8 cellular contexts compared by ENCODE assay signal in the genomic region with DNA sequence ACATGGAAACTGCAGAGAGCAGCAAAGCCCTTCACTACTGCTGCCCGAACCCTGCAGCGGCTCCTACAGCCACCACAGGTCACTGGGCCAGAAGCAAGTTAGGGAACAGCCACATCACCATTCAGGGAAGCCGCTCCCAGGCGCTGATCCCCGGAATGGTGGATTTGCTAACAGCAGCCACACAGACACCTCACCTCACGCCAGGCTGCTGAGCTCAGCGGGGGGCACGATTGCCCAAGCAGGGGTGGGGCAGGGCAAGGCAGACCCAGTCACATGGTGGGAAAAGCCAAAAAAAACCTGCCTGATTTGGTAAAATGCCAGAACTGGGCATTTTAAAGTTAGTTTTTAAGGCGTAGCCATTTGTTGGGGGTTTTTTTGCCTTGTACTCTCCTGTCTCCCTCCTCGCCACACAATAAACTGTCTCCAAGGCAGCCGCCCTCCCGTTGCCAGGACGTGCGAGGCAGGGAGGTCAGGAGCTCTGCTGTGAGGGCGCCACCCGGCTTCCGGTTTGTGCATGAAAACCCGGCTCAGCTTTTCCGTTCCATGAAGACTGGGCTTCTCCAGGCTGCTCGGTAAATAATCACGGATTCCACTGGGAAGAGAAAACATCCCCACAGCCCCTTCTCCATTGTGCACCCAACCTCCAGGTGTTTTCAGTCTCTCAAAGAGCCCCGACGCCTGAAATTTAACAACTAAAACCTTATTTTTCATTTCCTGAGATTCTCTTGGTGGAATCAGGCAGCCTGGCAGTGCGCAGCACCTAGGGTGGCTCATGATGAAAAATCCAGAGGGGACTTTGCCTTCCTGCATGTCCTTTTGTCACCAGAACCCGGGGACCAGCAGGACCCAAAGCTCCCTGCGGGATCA.
DNase-seq lines count a peak whose midpoint lies in the region; ATAC-seq, FAIRE-seq and TF ChIP-seq lines count a peak whose summit lies in the region.
"Not testable (repeated sequence)": the region's sequence is repeated elsewhere in the genome, so short reads cannot be mapped to it uniquely, and the experiment has no call there.

No MANE protein-coding gene starts in this region.

- peak overlapping the region; percentile 0; the same call in 1 of the 2 replicates for H3K18ac ChIP-seq in H1 (ENCODE audit: extremely low read depth, low read length)
- H3K18ac ChIP-seq in mesenchymal stem cell (ENCODE audit: low read depth in 1 of 2, low read length in 2 of 2) = not testable (repeated sequence)

- not testable (repeated sequence) for H4K20me1 ChIP-seq in H1 (replicated peaks in 1 of 2; ENCODE audit: control insufficient read depth in 1 of 2, insufficient read depth in 2 of 2, low read length in 2 of 2)

- not testable (repeated sequence) for H3K14ac ChIP-seq in H1 (ENCODE audit: insufficient read length); mesenchymal stem cell (ENCODE audit: low read length in 2 of 2)

- peak; percentile 19 for FAIRE-seq in H1 (lab: Jason Lieb, UNC)

- not testable (repeated sequence) for H3K27ac ChIP-seq in WERI-Rb-1; H1 (ENCODE audit: low read depth, low read length)
- H3K27ac ChIP-seq in right cardiac atrium (ENCODE audit: low read length) = peak overlapping the region; percentile 61
- peak overlapping the region; percentile 55 for H3K27ac ChIP-seq in mesenchymal stem cell (ENCODE audit: low read length, poor library complexity, severe bottlenecking)

- peak overlapping the region; percentile 92 for H4K91ac ChIP-seq in H1 (replicated peaks; ENCODE audit: insufficient read length, low read length)
- not testable (repeated sequence) for H4K91ac ChIP-seq in mesenchymal stem cell (ENCODE audit: low read length)

- ATAC-seq in right cardiac atrium = peak; percentile 91 to 97
- peak; percentile 38 for ATAC-seq in sciatic nerve

- H3K79me2 ChIP-seq in H1 (ENCODE audit: control insufficient read depth in 1 of 2, insufficient read depth in 2 of 2, low read length in 2 of 2) = not testable (repeated sequence)

- not testable (repeated sequence) for H3K79me1 ChIP-seq in H1 (ENCODE audit: low read depth, low read length); mesenchymal stem cell (replicated peaks; ENCODE audit: low read length, poor library complexity, severe bottlenecking)

- not testable (repeated sequence) for H3K23ac ChIP-seq in H1 (ENCODE audit: insufficient read length); mesenchymal stem cell (ENCODE audit: low read length in 2 of 2)

- H3K56ac ChIP-seq in H1 (replicated peaks; ENCODE audit: insufficient read length, low read depth, low read length) = not testable (repeated sequence)

- 0 out of 2 replicates have a peak overlapping the region, but pooled peaks have one; percentile 50 for H2BK12ac ChIP-seq in H1 (ENCODE audit: low read depth, low read length)
- H2BK12ac ChIP-seq in mesenchymal stem cell (ENCODE audit: low read length in 2 of 2) = not testable (repeated sequence)

- not testable (repeated sequence) for H2BK5ac ChIP-seq in H1 (ENCODE audit: low read depth, low read length)
- peak overlapping the region; percentile 24 for H2BK5ac ChIP-seq in mesenchymal stem cell (ENCODE audit: low read depth, low read length, poor library complexity, severe bottlenecking)

- POLR2A ChIA-PET in HEK293T (lab: Yijun Ruan, JAX); H1 (lab: Charles Lee; ENCODE audit: partially characterized antibody): not testable (repeated sequence)

- not testable (repeated sequence) for H2BK120ac ChIP-seq in H1 (replicated peaks; ENCODE audit: low read depth, low read length); mesenchymal stem cell (ENCODE audit: low read depth, low read length)

- not testable (repeated sequence) for H2AK5ac ChIP-seq in H1 (ENCODE audit: low read depth, low read length)
- peak overlapping the region; percentile 76 for H2AK5ac ChIP-seq in mesenchymal stem cell (ENCODE audit: low read length, severe bottlenecking)

- intact Hi-C loops in right cardiac atrium (cut with DNase I); sciatic nerve (cut with DNase I): not testable (repeated sequence)

- not testable (repeated sequence) for TF ChIP-seq POLR2A in H1 (IDR thresholded peaks at IDR 0.05; ENCODE audit: control extremely low read depth in 1 of 2, low read depth in 2 of 2, low read length in 2 of 2)

- not testable (repeated sequence) for H3K9me3 ChIP-seq in BE2C; WERI-Rb-1 (ENCODE audit: severe bottlenecking); H1 (ENCODE audit: insufficient read depth in 2 of 2, low read depth in 1 of 2, low read length in 1 of 2); right cardiac atrium (ENCODE audit: control insufficient read depth, low read length); mesenchymal stem cell (ENCODE audit: control insufficient read depth, low read length)

- H3K9ac ChIP-seq in H1 (replicated peaks in 1 of 4; ENCODE audit: extremely low read depth in 1 of 4, low read depth in 3 of 4, low read length in 3 of 4); mesenchymal stem cell (ENCODE audit: low read length): not testable (repeated sequence)

- H2BK15ac ChIP-seq in H1 (ENCODE audit: low read length); mesenchymal stem cell (ENCODE audit: low read depth, poor library complexity, severe bottlenecking): not testable (repeated sequence)

- H3K4me2 ChIP-seq in H1 (ENCODE audit: insufficient read depth in 1 of 2, low read depth in 2 of 2, low read length in 2 of 2) = peak overlapping the region in 1 of 2 experiments; percentile 17; a peak in 2 of 4 replicates
- peak overlapping the region; percentile 48 for H3K4me2 ChIP-seq in mesenchymal stem cell (ENCODE audit: low read length, poor library complexity, severe bottlenecking)

- CTCF ChIA-PET in HEK293T (lab: Yijun Ruan, JAX) = not testable (repeated sequence)
- CTCF ChIA-PET in H1 (lab: Charles Lee; ENCODE audit: partially characterized antibody) = interaction anchor here (0.6 to 3.5 kb wide), 9 partner anchors 9 to 427 kb away, joined by 3 to 14 read pairs (median 5); no protein-coding TSS in a partner anchor

- not testable (repeated sequence) for H4K8ac ChIP-seq in H1 (ENCODE audit: extremely low read depth, insufficient read depth, low read length); mesenchymal stem cell (ENCODE audit: low read length)

- not testable (repeated sequence) for H2AFZ ChIP-seq in H1 (ENCODE audit: low read length); mesenchymal stem cell (ENCODE audit: low read depth, low read length)

- not testable (repeated sequence) for H3K27me3 ChIP-seq in BE2C; WERI-Rb-1 (ENCODE audit: insufficient read depth, low read depth, severe bottlenecking); H1 (replicated peaks in 1 of 4; ENCODE audit: control insufficient read depth in 3 of 4, extremely low read depth in 1 of 4, insufficient read depth in 3 of 4, low read length in 3 of 4); right cardiac atrium (ENCODE audit: control insufficient read depth, insufficient read depth)
- H3K27me3 ChIP-seq in mesenchymal stem cell (ENCODE audit: control insufficient read depth in 1 of 2, insufficient read depth in 1 of 2, low read length in 2 of 2) = peaks cover 6 to 74% of the 10 kb centered on the region in 2 experiments

- H4K5ac ChIP-seq in H1 (ENCODE audit: insufficient read length, low read depth, low read length) = not testable (repeated sequence)

- 59% methylated on average over 25 of the region's 26 CpGs; no CpG with 5 or more reads in 1 of the 2 experiments for WGBS in H1 (ENCODE audit: extremely low coverage in 1 of 2, insufficient coverage in 1 of 2, insufficient read length in 1 of 2, insufficient replicate concordance in 2 of 2, low coverage in 1 of 2, low lambda C conversion rate in 2 of 2, missing lambda C conversion rate in 1 of 2), 2 experiments
- WGBS in right cardiac atrium = 45% methylated on average over 26 of the region's 26 CpGs
- 53% methylated on average over 22 of the region's 26 CpGs for WGBS in mesenchymal stem cell

- TF ChIP-seq RAD21 in H1 (IDR thresholded peaks at IDR 0.05 in 1 of 2, conservative IDR thresholded peaks at IDR 0.05 in 1 of 2; ENCODE audit: low read depth in 2 of 2, low read length in 2 of 2) = peak; percentile 33 to 45; a peak in 3 of 4 replicates

- H3K36me3 ChIP-seq in BE2C; WERI-Rb-1; H1 (ENCODE audit: control insufficient read depth in 2 of 4, insufficient read depth in 4 of 4, low read length in 3 of 4); mesenchymal stem cell (ENCODE audit: control insufficient read depth in 1 of 2, insufficient read depth in 2 of 2, low read depth in 1 of 2, low read length in 2 of 2): not testable (repeated sequence)

- not testable (repeated sequence) for H3K4me3 ChIP-seq in BE2C (ENCODE audit: low read depth, low read length); WERI-Rb-1 (ENCODE audit: low read depth, low read length); H1 (ENCODE audit: extremely low read depth in 1 of 4, insufficient read depth in 2 of 4, low read depth in 3 of 4, low read length in 4 of 4); right cardiac atrium (ENCODE audit: low read length); mesenchymal stem cell (ENCODE audit: insufficient read depth in 1 of 2, low read depth in 1 of 2, low read length in 2 of 2)

- not testable (repeated sequence) for TF ChIP-seq EP300 in H1 (IDR thresholded peaks at IDR 0.05; ENCODE audit: borderline replicate concordance in 1 of 2, low read depth in 2 of 2, low read length in 2 of 2)

- not testable (repeated sequence) for H3K4ac ChIP-seq in H1 (replicated peaks; ENCODE audit: insufficient read length, low read depth, low read length); mesenchymal stem cell (ENCODE audit: low read depth in 1 of 2, low read length in 2 of 2)

- H2BK20ac ChIP-seq in H1 (ENCODE audit: low read length) = 0 out of 2 replicates have a peak overlapping the region, but pooled peaks have one; percentile 2

- H3K23me2 ChIP-seq in H1 (ENCODE audit: low read depth, low read length) = not testable (repeated sequence)

- not testable (repeated sequence) for H3K4me1 ChIP-seq in BE2C; right cardiac atrium (ENCODE audit: control insufficient read depth, insufficient read depth, low read length)
- H3K4me1 ChIP-seq in H1 (replicated peaks in 1 of 4; ENCODE audit: control insufficient read depth in 3 of 4, insufficient read depth in 4 of 4, low read length in 3 of 4) = peaks cover 5 to 20% (median 12%) of the 10 kb centered on the region in 4 experiments
- H3K4me1 ChIP-seq in mesenchymal stem cell (ENCODE audit: control insufficient read depth, insufficient read depth, low read depth, low read length) = peaks cover 20% of the 10 kb centered on the region

- not testable (repeated sequence) for DNase-seq in BE2C; sciatic nerve (ENCODE audit: low spot score)
- DNase-seq in HEK293T (ENCODE audit: extremely low spot score) = peak; percentile 19
- DNase-seq in NCI-H2227 (lab: John Stamatoyannopoulos, UW; ENCODE audit: unreplicated experiment) = peak; percentile 9
- DNase-seq in WERI-Rb-1 = peak; percentile 47
- peak in 1 of 2 experiments; percentile 65 for DNase-seq in H1 (ENCODE audit: low read depth in 1 of 2, low spot score in 2 of 2)
- DNase-seq in right cardiac atrium = peak; percentile 78 to 85 (median 85)
- peak; percentile 26 for DNase-seq in mesenchymal stem cell

- TF ChIP-seq CTCF in BE2C (IDR thresholded peaks at IDR 0.05; ENCODE audit: low read depth, low read length) (peak; percentile 50), WERI-Rb-1 (IDR thresholded peaks at IDR 0.05; ENCODE audit: low read depth, low read length) (peak; percentile 48), H1 (IDR thresholded peaks at IDR 0.05; ENCODE audit: control extremely low read depth in 1 of 3, insufficient read depth in 1 of 3, low read depth in 1 of 3, low read length in 3 of 3) (peak in 2 of 3 experiments; percentile 40 to 49; a peak in 2 of 4 replicates)
